12 cellular contexts compared by ENCODE assay signal in genomic region chr20:12928755-12929401, GRCh38.
DNase-seq lines count a peak whose midpoint lies in the region; ATAC-seq and TF ChIP-seq lines count a peak whose summit lies in the region.
"Had no signal": no experiment of that assay in that cellular context is flagged by ENCODE, and none has a peak within 500 bp of the region (broad histone marks: within the 10 kb centered on the region; RNA-seq: fewer than 3 reads in every experiment).

No MANE protein-coding gene starts in this region.

- no peak overlapping the region for H3K27ac ChIP-seq in foreskin keratinocyte
- peak overlapping the region; percentile 90 for H3K27ac ChIP-seq in smooth muscle cell (ENCODE audit: low read depth)

- H3F3A ChIP-seq in smooth muscle cell (ENCODE audit: low read depth), result peaks cover 13% of the 10 kb centered on the region

- intact Hi-C loops in activated CD4-positive, alpha-beta T cell treated with anti-CD3 and anti-CD28 coated beads, Interleukin-2, amount 10 ng/mL, durations not matched to agents 24 days and 14 days (cut with micrococcal nuclease), result loop anchor here (5.0 kb wide), 1 partner anchor 853 kb away; the partner anchor contains the start of gene ESF1

- WGBS in smooth muscle cell (ENCODE audit: low lambda C conversion rate), result 24% methylated on average over 4 of the region's 4 CpGs

- peak; percentile 51 for DNase-seq in activated CD4-positive, alpha-beta T cell treated with anti-CD3 and anti-CD28 coated beads, Interleukin-2, amount 10 ng/mL, durations not matched to agents 24 days and 14 days
- no peak for DNase-seq in activated CD4-positive, alpha-beta T cell treated with anti-CD3 and anti-CD28 coated beads for 4 hours
- DNase-seq in SW 1271 (lab: John Stamatoyannopoulos, UW), result peak; percentile 39 to 89
- DNase-seq in foreskin keratinocyte, result peak; percentile 76 to 89
- no peak for DNase-seq in smooth muscle cell (lab: John Stamatoyannopoulos, UW; ENCODE audit: unreplicated experiment)
- no peak for DNase-seq in stimulated activated CD4-positive, alpha-beta T cell treated with anti-CD3 and anti-CD28 coated beads, Interleukin-4, amount 100 ng/mL, for 1 hour
- DNase-seq: activated B cell treated with CpG ODN at 0.5 μM for 24 hours; activated naive CD4-positive, alpha-beta T cell treated with anti-CD3 and anti-CD28 coated beads for 36 hours; NCI-H1048 had no signal

- peak overlapping the region; percentile 39 for H2AFZ ChIP-seq in smooth muscle cell (ENCODE audit: low read depth)

- peaks cover 4% of the 10 kb centered on the region for H3K4me1 Mint-ChIP-seq in activated CD4-positive, alpha-beta T cell treated with anti-CD3 and anti-CD28 coated beads, Interleukin-2, amount 10 ng/mL, durations not matched to agents 24 days and 14 days
- H3K4me1 Mint-ChIP-seq: activated B cell treated with CpG ODN at 0.5 μM for 24 hours had no signal

- H3K79me2 ChIP-seq in smooth muscle cell (ENCODE audit: low read depth), result no peaks in the 10 kb centered on the region

- H3K4me1 ChIP-seq in foreskin keratinocyte (peaks cover 36% of the 10 kb centered on the region), smooth muscle cell (ENCODE audit: low read depth) (peaks cover 18% of the 10 kb centered on the region)

- no peak overlapping the region for H3K4me3 Mint-ChIP-seq in activated CD4-positive, alpha-beta T cell treated with anti-CD3 and anti-CD28 coated beads, Interleukin-2, amount 10 ng/mL, durations not matched to agents 24 days and 14 days
- H3K4me3 Mint-ChIP-seq: activated B cell treated with CpG ODN at 0.5 μM for 24 hours; activated naive CD4-positive, alpha-beta T cell treated with anti-CD3 and anti-CD28 coated beads for 36 hours; neural crest cell had no signal

- H3K9me3 ChIP-seq in smooth muscle cell (replicated peaks; ENCODE audit: low read depth), result no peaks in the 10 kb centered on the region

- H3K27me3 Mint-ChIP-seq in activated CD4-positive, alpha-beta T cell treated with anti-CD3 and anti-CD28 coated beads, Interleukin-2, amount 10 ng/mL, durations not matched to agents 24 days and 14 days, result peaks cover 3% of the 10 kb centered on the region
- H3K27me3 Mint-ChIP-seq: activated B cell treated with CpG ODN at 0.5 μM for 24 hours had no signal

- no peaks in the 10 kb centered on the region for H3K36me3 ChIP-seq in smooth muscle cell (ENCODE audit: low read depth)

- peak; percentile 23 for TF ChIP-seq CTCF in foreskin keratinocyte (conservative IDR thresholded peaks at IDR 0.05)
- no peak for TF ChIP-seq CTCF in smooth muscle cell (IDR thresholded peaks at IDR 0.05; ENCODE audit: borderline replicate concordance, insufficient read depth, poor library complexity, severe bottlenecking)

- peak overlapping the region; percentile 69 for H3K4me2 ChIP-seq in smooth muscle cell

- no peaks in the 10 kb centered on the region for H3K9me3 Mint-ChIP-seq in activated CD4-positive, alpha-beta T cell treated with anti-CD3 and anti-CD28 coated beads, Interleukin-2, amount 10 ng/mL, durations not matched to agents 24 days and 14 days
- H3K9me3 Mint-ChIP-seq: activated B cell treated with CpG ODN at 0.5 μM for 24 hours; activated naive CD4-positive, alpha-beta T cell treated with anti-CD3 and anti-CD28 coated beads for 36 hours; neural crest cell had no signal

- H3K9ac ChIP-seq in smooth muscle cell (ENCODE audit: low read depth), result peak overlapping the region; percentile 58

- H3K27me3 ChIP-seq in foreskin keratinocyte, result no peaks in the 10 kb centered on the region
- no peaks in the 10 kb centered on the region for H3K27me3 ChIP-seq in smooth muscle cell (ENCODE audit: low read depth)

- ATAC-seq in foreskin keratinocyte, result peak; percentile 83
- no peak for ATAC-seq in GM21528 (IDR thresholded peaks at IDR 0.05; ENCODE audit: low FRiP score, unreplicated experiment)
- ATAC-seq in GM18517 (IDR thresholded peaks at IDR 0.05; ENCODE audit: unreplicated experiment), result no peak

- no peak overlapping the region for H3K4me3 ChIP-seq in smooth muscle cell

- H4K20me1 ChIP-seq in smooth muscle cell (ENCODE audit: low read depth), result no peaks in the 10 kb centered on the region

- no peaks in the 10 kb centered on the region for H3K36me3 Mint-ChIP-seq in activated CD4-positive, alpha-beta T cell treated with anti-CD3 and anti-CD28 coated beads, Interleukin-2, amount 10 ng/mL, durations not matched to agents 24 days and 14 days (ENCODE audit: low read depth)

- H3K27ac Mint-ChIP-seq in activated CD4-positive, alpha-beta T cell treated with anti-CD3 and anti-CD28 coated beads, Interleukin-2, amount 10 ng/mL, durations not matched to agents 24 days and 14 days, result no peak overlapping the region
- H3K27ac Mint-ChIP-seq: activated B cell treated with CpG ODN at 0.5 μM for 24 hours; activated naive CD4-positive, alpha-beta T cell treated with anti-CD3 and anti-CD28 coated beads for 36 hours had no signal

Comparison
In these comparisons a context has a peak if more than half of its experiments do, and no peak if none do; other contexts are left out.
1. DNase-seq: peak in activated CD4-positive, alpha-beta T cell treated with anti-CD3 and anti-CD28 coated beads, Interleukin-2, amount 10 ng/mL, durations not matched to agents 24 days and 14 days (single experiment), SW 1271 (2 of 2) and foreskin keratinocyte (2 of 2); none in activated CD4-positive, alpha-beta T cell treated with anti-CD3 and anti-CD28 coated beads for 4 hours (0 of 2), smooth muscle cell (single experiment) and stimulated activated CD4-positive, alpha-beta T cell treated with anti-CD3 and anti-CD28 coated beads, Interleukin-4, amount 100 ng/mL, for 1 hour (single experiment).